1 cellular context compared by ENCODE assay signal in genomic region chr3:180311242-180311641, GRCh38.
TF ChIP-seq lines count a peak whose summit lies in the region.

No MANE protein-coding gene starts in this region.

TF ChIP-seq in GM23338, 12 proteins besides CTCF, POLR2A, EP300 and RAD21 (continued from another document):
- TF ChIP-seq ZNF331 (CRISPR knock-in tag; IDR thresholded peaks at IDR 0.05; ENCODE audit: low read depth) (no peak), ETS1 (IDR thresholded peaks at IDR 0.05) (no peak), JUNB (IDR thresholded peaks at IDR 0.05; ENCODE audit: unreplicated experiment) (no peak)
